8 cellular contexts compared by ENCODE assay signal in the genomic region with DNA sequence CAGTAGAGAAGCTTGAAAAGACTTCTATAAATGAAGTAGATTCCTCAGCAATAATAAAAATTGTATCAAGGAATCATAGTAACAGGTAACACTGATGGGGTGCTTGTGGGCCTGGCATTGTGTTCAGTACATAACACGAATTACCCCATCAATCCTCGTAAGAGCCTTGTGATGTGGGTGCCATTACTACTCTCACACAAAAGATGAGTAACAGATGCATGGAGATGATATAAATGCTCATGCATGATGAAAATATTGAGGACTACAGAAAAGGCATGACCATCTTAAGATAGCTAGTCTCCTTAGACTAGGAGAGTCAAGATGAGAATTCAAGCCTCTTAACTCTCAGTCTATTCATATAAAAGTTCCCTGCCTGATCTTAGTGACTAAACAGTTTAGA.
"Had no signal": no experiment of that assay in that cellular context is flagged by ENCODE, and none has a peak within 500 bp of the region (broad histone marks: within the 10 kb centered on the region; RNA-seq: fewer than 3 reads in every experiment).

No MANE protein-coding gene starts in this region.

- H3K4me1 ChIP-seq: HAP-1 had no signal

- H3K36me3 ChIP-seq: HAP-1 had no signal

- DNase-seq: GOT3, H7, HFFc6, IMR-90, KG1 had no signal

- ATAC-seq: HCT116, K562 had no signal

- H3K9me3 ChIP-seq: HAP-1 had no signal

- H3K4me3 ChIP-seq: HAP-1, K562 had no signal
